In the genomic region with DNA sequence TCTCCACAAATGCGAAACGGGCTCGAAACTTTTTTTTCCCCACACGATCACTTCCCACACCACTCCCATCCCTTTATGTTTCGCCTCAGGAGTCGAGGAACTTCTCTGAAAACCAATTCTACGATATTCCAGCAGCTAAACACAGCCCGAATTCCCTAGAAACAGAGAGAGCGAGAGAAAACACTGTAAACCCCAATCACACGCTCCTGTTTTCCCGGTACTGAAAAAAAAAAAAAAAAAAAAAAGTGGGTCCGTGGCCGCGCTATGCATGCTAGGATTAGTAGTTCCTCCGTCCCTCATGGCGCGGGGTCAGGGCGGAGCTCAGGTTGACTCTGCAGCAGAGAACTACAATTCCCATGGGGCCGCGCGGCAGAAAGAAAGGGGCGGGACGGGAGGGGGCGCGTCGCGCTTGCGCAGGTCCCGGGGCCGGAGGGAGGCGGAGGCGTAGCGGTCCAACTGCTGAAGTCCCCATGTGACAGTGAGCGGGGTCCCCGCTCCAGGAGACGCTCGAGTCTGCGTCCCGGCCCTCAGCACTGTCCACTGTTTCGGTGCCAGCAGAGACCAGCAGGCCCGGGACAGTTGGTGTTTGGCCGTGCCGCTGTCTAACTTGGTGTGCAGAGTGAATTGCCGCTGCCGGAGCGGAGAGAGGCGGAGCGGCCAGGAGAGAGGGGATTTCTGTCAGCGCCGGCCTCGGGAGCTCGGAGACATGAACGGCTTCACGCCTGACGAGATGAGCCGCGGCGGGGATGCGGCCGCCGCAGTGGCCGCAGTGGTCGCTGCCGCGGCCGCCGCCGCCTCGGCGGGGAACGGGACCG, we compare ENCODE assay signal across 1 cellular context.
TF ChIP-seq lines count a peak whose summit lies in the region.

Gene SAP30, plus strand, starts transcription at position 478 of the 815 bp plus-strand sequence. Its CDS starts 229 bp downstream, at position 707.

TF ChIP-seq in GM12878, 131 proteins besides CTCF, POLR2A, EP300 and RAD21 (continued from another document and continues in another):
- TF ChIP-seq, protein P1, sequence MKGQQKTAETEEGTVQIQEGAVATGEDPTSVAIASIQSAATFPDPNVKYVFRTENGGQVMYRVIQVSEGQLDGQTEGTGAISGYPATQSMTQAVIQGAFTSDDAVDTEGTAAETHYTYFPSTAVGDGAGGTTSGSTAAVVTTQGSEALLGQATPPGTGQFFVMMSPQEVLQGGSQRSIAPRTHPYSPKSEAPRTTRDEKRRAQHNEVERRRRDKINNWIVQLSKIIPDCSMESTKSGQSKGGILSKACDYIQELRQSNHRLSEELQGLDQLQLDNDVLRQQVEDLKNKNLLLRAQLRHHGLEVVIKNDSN (IDR thresholded peaks at IDR 0.05; ENCODE audit: borderline replicate concordance, extremely low read length, insufficient read depth, low read depth, low read length): peak; percentile 79
- TF ChIP-seq NKRF (conservative IDR thresholded peaks at IDR 0.05) (peak; percentile 96), NR2C1 (IDR thresholded peaks at IDR 0.05) (peak; percentile 43), USF2 (IDR thresholded peaks at IDR 0.05; ENCODE audit: borderline replicate concordance, low read depth, low read length) (peak; percentile 49), SREBF2 (IDR thresholded peaks at IDR 0.05; ENCODE audit: low read length) (no peak), KAT2A (conservative IDR thresholded peaks at IDR 0.05; ENCODE audit: control insufficient read depth, low read depth, low read length) (no peak), ATF2 (IDR thresholded peaks at IDR 0.05; ENCODE audit: low read length) (no peak), RUNX3 (IDR thresholded peaks at IDR 0.05; ENCODE audit: low read length) (peak; percentile 43; the same call in 1 of the 2 replicates), PML (IDR thresholded peaks at IDR 0.05; ENCODE audit: low read length) (peak; percentile 80), HDAC2 (IDR thresholded peaks at IDR 0.05) (no peak), SMAD5 (IDR thresholded peaks at IDR 0.05; ENCODE audit: low read depth) (no peak; the same call in 1 of the 2 replicates), HSF1 (IDR thresholded peaks at IDR 0.05; ENCODE audit: low read depth, low read length) (0 out of 2 replicates have a peak, but pooled peaks have one; percentile 16), HCFC1 (IDR thresholded peaks at IDR 0.05; ENCODE audit: low read length) (peak; percentile 91), BCLAF1 (IDR thresholded peaks at IDR 0.05) (no peak), TBL1XR1 (IDR thresholded peaks at IDR 0.05; ENCODE audit: low read depth, low read length) (peak; percentile 73; the same call in 1 of the 2 replicates), WRNIP1 (IDR thresholded peaks at IDR 0.05; ENCODE audit: borderline replicate concordance, low read depth, low read length) (no peak), SPI1 (IDR thresholded peaks at IDR 0.05; ENCODE audit: borderline replicate concordance, insufficient read depth, low read depth, low read length) (no peak), MYC (IDR thresholded peaks at IDR 0.05; ENCODE audit: insufficient read depth, insufficient read length, insufficient replicate concordance, low read length, severe bottlenecking) (no peak), RELA (IDR thresholded peaks at IDR 0.05; ENCODE audit: borderline replicate concordance, partially characterized antibody) (no peak), TAF1 (IDR thresholded peaks at IDR 0.05; ENCODE audit: borderline replicate concordance, low read depth, low read length) (peak; percentile 9; the same call in 1 of the 2 replicates), MXI1 (IDR thresholded peaks at IDR 0.05; ENCODE audit: low read depth, low read length) (peak; percentile 97), NR2C2 (IDR thresholded peaks at IDR 0.05; ENCODE audit: borderline replicate concordance, control insufficient read depth, insufficient read length, low read depth) (no peak), STAT3 (IDR thresholded peaks at IDR 0.05; ENCODE audit: low read depth, low read length) (no peak), DPF2 (IDR thresholded peaks at IDR 0.05) (peak; percentile 71), JUNB (IDR thresholded peaks at IDR 0.05) (no peak), CBFB (IDR thresholded peaks at IDR 0.05; ENCODE audit: low read depth) (peak; percentile 55; the same call in 1 of the 2 replicates), POLR2AphosphoS5 (IDR thresholded peaks at IDR 0.05; ENCODE audit: low read length) (peak; percentile 77; the same call in 1 of the 2 replicates), CHD2 (IDR thresholded peaks at IDR 0.05; ENCODE audit: borderline replicate concordance, low read depth, low read length) (peak; percentile 40; the same call in 1 of the 2 replicates), MTA2 (IDR thresholded peaks at IDR 0.05; ENCODE audit: low read depth) (no peak), CBX3 (IDR thresholded peaks at IDR 0.05; ENCODE audit: borderline replicate concordance, low read depth) (no peak), SREBF1 (IDR thresholded peaks at IDR 0.05; ENCODE audit: low read length) (peak; percentile 85), ELK1 (IDR thresholded peaks at IDR 0.05; ENCODE audit: low read depth, low read length) (no peak), IKZF1 (conservative IDR thresholded peaks at IDR 0.05) (peak; percentile 72), POU2F2 (IDR thresholded peaks at IDR 0.05; ENCODE audit: borderline replicate concordance, low read depth, low read length) (peak; percentile 53; the same call in 2 of the 3 replicates), RAD51 (IDR thresholded peaks at IDR 0.05) (peak; percentile 75), EZH2 (IDR thresholded peaks at IDR 0.05; ENCODE audit: borderline replicate concordance, control insufficient read depth, low read depth, low read length) (no peak), JUND (IDR thresholded peaks at IDR 0.05; ENCODE audit: low read depth, low read length) (no peak), ASH2L (IDR thresholded peaks at IDR 0.05; ENCODE audit: borderline replicate concordance, low read depth) (peak; percentile 26; the same call in 1 of the 2 replicates), BHLHE40 (IDR thresholded peaks at IDR 0.05; ENCODE audit: borderline replicate concordance in 1 of 2, low read depth in 2 of 2, low read length in 1 of 2) (peak in 1 of 2 experiments; percentile 39; a peak in 3 of 4 replicates), CHD1 (IDR thresholded peaks at IDR 0.05; ENCODE audit: low read depth, low read length) (no peak; the same call in none of the 2 replicates)
- TF ChIP-seq, protein P2, sequence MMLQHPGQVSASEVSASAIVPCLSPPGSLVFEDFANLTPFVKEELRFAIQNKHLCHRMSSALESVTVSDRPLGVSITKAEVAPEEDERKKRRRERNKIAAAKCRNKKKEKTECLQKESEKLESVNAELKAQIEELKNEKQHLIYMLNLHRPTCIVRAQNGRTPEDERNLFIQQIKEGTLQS (IDR thresholded peaks at IDR 0.05; ENCODE audit: borderline replicate concordance, extremely low read depth, low read depth, low read length): peak; percentile 51; the same call in 1 of the 2 replicates
- TF ChIP-seq, protein P3, sequence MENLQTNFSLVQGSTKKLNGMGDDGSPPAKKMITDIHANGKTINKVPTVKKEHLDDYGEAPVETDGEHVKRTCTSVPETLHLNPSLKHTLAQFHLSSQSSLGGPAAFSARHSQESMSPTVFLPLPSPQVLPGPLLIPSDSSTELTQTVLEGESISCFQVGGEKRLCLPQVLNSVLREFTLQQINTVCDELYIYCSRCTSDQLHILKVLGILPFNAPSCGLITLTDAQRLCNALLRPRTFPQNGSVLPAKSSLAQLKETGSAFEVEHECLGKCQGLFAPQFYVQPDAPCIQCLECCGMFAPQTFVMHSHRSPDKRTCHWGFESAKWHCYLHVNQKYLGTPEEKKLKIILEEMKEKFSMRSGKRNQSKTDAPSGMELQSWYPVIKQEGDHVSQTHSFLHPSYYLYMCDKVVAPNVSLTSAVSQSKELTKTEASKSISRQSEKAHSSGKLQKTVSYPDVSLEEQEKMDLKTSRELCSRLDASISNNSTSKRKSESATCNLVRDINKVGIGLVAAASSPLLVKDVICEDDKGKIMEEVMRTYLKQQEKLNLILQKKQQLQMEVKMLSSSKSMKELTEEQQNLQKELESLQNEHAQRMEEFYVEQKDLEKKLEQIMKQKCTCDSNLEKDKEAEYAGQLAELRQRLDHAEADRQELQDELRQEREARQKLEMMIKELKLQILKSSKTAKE (IDR thresholded peaks at IDR 0.05; ENCODE audit: low read depth, poor library complexity, severe bottlenecking): no peak
- TF ChIP-seq, protein P4, sequence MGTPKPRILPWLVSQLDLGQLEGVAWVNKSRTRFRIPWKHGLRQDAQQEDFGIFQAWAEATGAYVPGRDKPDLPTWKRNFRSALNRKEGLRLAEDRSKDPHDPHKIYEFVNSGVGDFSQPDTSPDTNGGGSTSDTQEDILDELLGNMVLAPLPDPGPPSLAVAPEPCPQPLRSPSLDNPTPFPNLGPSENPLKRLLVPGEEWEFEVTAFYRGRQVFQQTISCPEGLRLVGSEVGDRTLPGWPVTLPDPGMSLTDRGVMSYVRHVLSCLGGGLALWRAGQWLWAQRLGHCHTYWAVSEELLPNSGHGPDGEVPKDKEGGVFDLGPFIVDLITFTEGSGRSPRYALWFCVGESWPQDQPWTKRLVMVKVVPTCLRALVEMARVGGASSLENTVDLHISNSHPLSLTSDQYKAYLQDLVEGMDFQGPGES (IDR thresholded peaks at IDR 0.05): no peak
